22 cellular contexts compared by ENCODE assay signal in genomic region chr13:108483981-108484380, GRCh38.
DNase-seq lines count a peak whose midpoint lies in the region; ATAC-seq, FAIRE-seq and TF ChIP-seq lines count a peak whose summit lies in the region.
"Had no signal": no experiment of that assay in that cellular context is flagged by ENCODE, and none has a peak within 500 bp of the region (broad histone marks: within the 10 kb centered on the region; RNA-seq: fewer than 3 reads in every experiment).

No MANE protein-coding gene starts in this region.

- no peaks in the 10 kb centered on the region for H3K79me2 ChIP-seq in astrocyte (ENCODE audit: insufficient read depth, low read length)

- H3K27ac Mint-ChIP-seq in astrocyte (ENCODE audit: unreplicated experiment) (no peak overlapping the region), natural killer cell (no peak overlapping the region)
- H3K27ac Mint-ChIP-seq in activated CD4-positive, alpha-beta memory T cell treated with anti-CD3 and anti-CD28 coated beads, Interleukin-2, amount 10 ng/mL, durations not matched to agents 7 days and 5 days, result no peak overlapping the region
- H3K27ac Mint-ChIP-seq: CD14-positive monocyte; CD4-positive, alpha-beta memory T cell; CD4-positive, CD25-positive, alpha-beta regulatory T cell; CD8-positive, alpha-beta memory T cell had no signal

- POLR2A ChIA-PET in activated CD4-positive, alpha-beta memory T cell treated with anti-CD3 and anti-CD28 coated beads, Interleukin-2, amount 10 ng/mL, durations not matched to agents 7 days and 5 days (lab: Charles Lee), result no interaction called here

- H3K36me3 Mint-ChIP-seq in astrocyte (ENCODE audit: low read depth, unreplicated experiment) (no peaks in the 10 kb centered on the region), natural killer cell (no peaks in the 10 kb centered on the region)
- H3K36me3 Mint-ChIP-seq in activated CD4-positive, alpha-beta memory T cell treated with anti-CD3 and anti-CD28 coated beads, Interleukin-2, amount 10 ng/mL, durations not matched to agents 7 days and 5 days (ENCODE audit: low read depth), result no peaks in the 10 kb centered on the region
- H3K36me3 Mint-ChIP-seq: CD14-positive monocyte; CD4-positive, CD25-positive, alpha-beta regulatory T cell had no signal

- no peaks in the 10 kb centered on the region for H3K9me3 ChIP-seq in astrocyte (ENCODE audit: insufficient read depth, low read depth, low read length)
- H3K9me3 ChIP-seq: BE2C, BLaER1 had no signal

- H3K27ac ChIP-seq in astrocyte (ENCODE audit: low read depth, low read length) (no peak overlapping the region), caudate nucleus (ENCODE audit: low read depth, low read length) (no peak overlapping the region)
- H3K27ac ChIP-seq: BLaER1 had no signal

- H3K4me3 ChIP-seq in astrocyte (ENCODE audit: insufficient read depth, low read depth, low read length), result no peak overlapping the region
- no peak overlapping the region for H3K4me3 ChIP-seq in choroid plexus epithelial cell (ENCODE audit: low read depth, low read length)
- H3K4me3 ChIP-seq: BLaER1 had no signal

- no peak for TF ChIP-seq CTCF in astrocyte (IDR thresholded peaks at IDR 0.05; ENCODE audit: insufficient read depth, low read depth, low read length)
- TF ChIP-seq CTCF in choroid plexus epithelial cell (conservative IDR thresholded peaks at IDR 0.05; ENCODE audit: low read depth, low read length), result no peak
- no peak for TF ChIP-seq CTCF in natural killer cell (IDR thresholded peaks at IDR 0.05)

- no peak overlapping the region for H3K4me3 Mint-ChIP-seq in astrocyte (ENCODE audit: unreplicated experiment)
- H3K4me3 Mint-ChIP-seq in natural killer cell, result no peak overlapping the region
- H3K4me3 Mint-ChIP-seq in activated CD4-positive, alpha-beta memory T cell treated with anti-CD3 and anti-CD28 coated beads, Interleukin-2, amount 10 ng/mL, durations not matched to agents 7 days and 5 days, result no peak overlapping the region
- H3K4me3 Mint-ChIP-seq: CD14-positive monocyte; CD4-positive, alpha-beta memory T cell; CD4-positive, CD25-positive, alpha-beta regulatory T cell; CD8-positive, alpha-beta memory T cell had no signal

- no peaks in the 10 kb centered on the region for H4K20me1 ChIP-seq in astrocyte (ENCODE audit: insufficient read depth, low read length)
- H4K20me1 ChIP-seq: BLaER1 had no signal

- intact Hi-C loops in natural killer cell (cut with micrococcal nuclease), result no loop called here

- H3K4me1 ChIP-seq in astrocyte (ENCODE audit: insufficient read depth, low read length), result no peaks in the 10 kb centered on the region
- H3K4me1 ChIP-seq: BE2C, BLaER1 had no signal

- H3K4me1 Mint-ChIP-seq in astrocyte (ENCODE audit: low read depth, unreplicated experiment) (no peaks in the 10 kb centered on the region), natural killer cell (no peaks in the 10 kb centered on the region)
- no peaks in the 10 kb centered on the region for H3K4me1 Mint-ChIP-seq in activated CD4-positive, alpha-beta memory T cell treated with anti-CD3 and anti-CD28 coated beads, Interleukin-2, amount 10 ng/mL, durations not matched to agents 7 days and 5 days
- H3K4me1 Mint-ChIP-seq: CD14-positive monocyte; CD4-positive, CD25-positive, alpha-beta regulatory T cell; CD8-positive, alpha-beta memory T cell had no signal

- ATAC-seq in natural killer cell, result no peak

- H3K9me3 Mint-ChIP-seq in astrocyte (ENCODE audit: unreplicated experiment), result peaks cover 2% of the 10 kb centered on the region
- H3K9me3 Mint-ChIP-seq in natural killer cell, result peaks cover 6 to 11% of the 10 kb centered on the region in 2 donors
- no peaks in the 10 kb centered on the region for H3K9me3 Mint-ChIP-seq in activated CD4-positive, alpha-beta memory T cell treated with anti-CD3 and anti-CD28 coated beads, Interleukin-2, amount 10 ng/mL, durations not matched to agents 7 days and 5 days

- H3K9ac ChIP-seq in astrocyte (ENCODE audit: low read length), result no peak overlapping the region
- H3K9ac ChIP-seq: BLaER1 had no signal

- H3K27me3 ChIP-seq in astrocyte (ENCODE audit: insufficient read depth, low read length), result no peaks in the 10 kb centered on the region
- H3K27me3 ChIP-seq: BLaER1 had no signal

- H2AFZ ChIP-seq in astrocyte (ENCODE audit: low read depth, low read length), result no peak overlapping the region

- peak; percentile 3 for DNase-seq in astrocyte (ENCODE audit: low read depth)
- peak; percentile 61 for DNase-seq in choroid plexus epithelial cell (ENCODE audit: low read depth)
- DNase-seq in natural killer cell, result no peak
- DNase-seq in caudate nucleus (lab: John Stamatoyannopoulos, UW), result no peak
- DNase-seq in activated CD4-positive, alpha-beta memory T cell treated with anti-CD3 and anti-CD28 coated beads, Interleukin-2, amount 10 ng/mL, durations not matched to agents 7 days and 5 days, result no peak
- DNase-seq: 8988T; ACHN; BE2C; C1 segment of cervical spinal cord; CD4-positive, alpha-beta memory T cell; CD4-positive, CD25-positive, alpha-beta regulatory T cell; CD8-positive, alpha-beta memory T cell; COR-L47; DMS79 treated with DMSO at 0.1 percent for 48 hours; GF-D8 had no signal

- no peak for FAIRE-seq in astrocyte (lab: Jason Lieb, UNC)
- FAIRE-seq: A204.1, D721Med, G401.6, GM12892, GM18507 had no signal

- H3K36me3 ChIP-seq in astrocyte (ENCODE audit: insufficient read depth, low read length), result no peaks in the 10 kb centered on the region
- H3K36me3 ChIP-seq: BE2C, BLaER1 had no signal

- H3K4me2 ChIP-seq in astrocyte (ENCODE audit: low read length), result no peak overlapping the region
- H3K4me2 ChIP-seq: BLaER1 had no signal

- CTCF ChIA-PET in activated CD4-positive, alpha-beta memory T cell treated with anti-CD3 and anti-CD28 coated beads, Interleukin-2, amount 10 ng/mL, durations not matched to agents 7 days and 5 days (lab: Charles Lee), result no interaction called here

- H3K27me3 Mint-ChIP-seq in astrocyte (ENCODE audit: low read depth, unreplicated experiment), result peaks cover 6% of the 10 kb centered on the region
- no peaks in the 10 kb centered on the region for H3K27me3 Mint-ChIP-seq in natural killer cell (ENCODE audit: low read depth in 2 of 2)
- no peaks in the 10 kb centered on the region for H3K27me3 Mint-ChIP-seq in activated CD4-positive, alpha-beta memory T cell treated with anti-CD3 and anti-CD28 coated beads, Interleukin-2, amount 10 ng/mL, durations not matched to agents 7 days and 5 days

Comparison
In these comparisons a context has a peak if more than half of its experiments do, and no peak if none do; other contexts are left out.
1. DNase-seq: peak in astrocyte (single experiment) and choroid plexus epithelial cell (single experiment); none in natural killer cell (single experiment), caudate nucleus (0 of 61) and activated CD4-positive, alpha-beta memory T cell treated with anti-CD3 and anti-CD28 coated beads, Interleukin-2, amount 10 ng/mL, durations not matched to agents 7 days and 5 days (single experiment).